In genomic region chr21:36188937-36189336, GRCh38 we compare ENCODE assay signal across 1 cellular context.
TF ChIP-seq lines count a peak whose summit lies in the region.

No MANE protein-coding gene starts in this region.

TF ChIP-seq in A549, 52 proteins besides CTCF, POLR2A, EP300 and RAD21 (continued from another document):
- TF ChIP-seq HOXB13 (CRISPR knock-in tag; IDR thresholded peaks at IDR 0.05; ENCODE audit: low read depth) (no peak), ZSCAN20 (CRISPR knock-in tag; IDR thresholded peaks at IDR 0.05) (no peak), RCOR1 (IDR thresholded peaks at IDR 0.05; ENCODE audit: low read depth, low read length) (no peak)
TF ChIP-seq in A549: peak in this region for 0.
